Comparison of ENCODE assay signal across 1 cellular context in genomic region chr19:54427586-54427985, GRCh38.
TF ChIP-seq lines count a peak whose summit lies in the region.

No MANE protein-coding gene starts in this region.

TF ChIP-seq in HepG2, 621 proteins besides CTCF, POLR2A, EP300 and RAD21:
- TF ChIP-seq ZNF143 (CRISPR knock-in tag; IDR thresholded peaks at IDR 0.05): no peak
- TF ChIP-seq, protein P1, sequence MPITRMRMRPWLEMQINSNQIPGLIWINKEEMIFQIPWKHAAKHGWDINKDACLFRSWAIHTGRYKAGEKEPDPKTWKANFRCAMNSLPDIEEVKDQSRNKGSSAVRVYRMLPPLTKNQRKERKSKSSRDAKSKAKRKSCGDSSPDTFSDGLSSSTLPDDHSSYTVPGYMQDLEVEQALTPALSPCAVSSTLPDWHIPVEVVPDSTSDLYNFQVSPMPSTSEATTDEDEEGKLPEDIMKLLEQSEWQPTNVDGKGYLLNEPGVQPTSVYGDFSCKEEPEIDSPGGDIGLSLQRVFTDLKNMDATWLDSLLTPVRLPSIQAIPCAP (CRISPR knock-in tag; IDR thresholded peaks at IDR 0.05; ENCODE audit: low read depth): no peak
- no peak for TF ChIP-seq HES4 (CRISPR knock-in tag; IDR thresholded peaks at IDR 0.05; ENCODE audit: borderline replicate concordance)
- no peak for TF ChIP-seq HIVEP1 (CRISPR knock-in tag; IDR thresholded peaks at IDR 0.05)
- peak; percentile 75 for TF ChIP-seq AGO1 (IDR thresholded peaks at IDR 0.05; ENCODE audit: low read depth, low read length, poor library complexity, severe bottlenecking)
- TF ChIP-seq CENPBD1 (CRISPR knock-in tag; IDR thresholded peaks at IDR 0.05; ENCODE audit: borderline replicate concordance, low read depth): no peak
TF ChIP-seq in HepG2: peak in this region for 1.
